Comparison of ENCODE assay signal across 23 cellular contexts in the genomic region with DNA sequence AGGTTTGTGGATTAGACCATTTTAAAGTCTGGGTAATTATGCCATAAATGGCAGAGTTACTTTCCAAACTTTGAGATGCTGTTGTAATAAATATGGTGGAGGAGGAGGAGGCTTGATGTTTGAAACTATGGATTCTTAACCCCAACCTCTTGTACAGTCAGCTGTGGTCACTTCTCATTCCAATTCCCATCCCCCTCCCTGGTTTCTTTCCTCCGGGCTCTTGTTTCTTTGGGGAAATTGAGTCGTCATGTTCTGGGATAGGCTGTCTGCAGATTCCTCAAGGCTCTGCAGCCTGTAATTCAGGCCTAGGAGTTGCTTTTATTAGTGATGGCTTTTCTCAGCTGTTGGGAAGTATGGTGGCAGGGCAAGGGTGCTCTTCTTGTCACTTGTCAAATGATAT. TPM values are rescaled to one million over a fixed set of nuclear protein-coding genes. Genes with fewer than 3 reads are reported as not detected.
DNase-seq lines count a peak whose midpoint lies in the region; ATAC-seq and TF ChIP-seq lines count a peak whose summit lies in the region.
"Had no signal": no experiment of that assay in that cellular context is flagged by ENCODE, and none has a peak within 500 bp of the region (broad histone marks: within the 10 kb centered on the region; RNA-seq: fewer than 3 reads in every experiment).

No MANE protein-coding gene starts in this region.

- no peaks in the 10 kb centered on the region; the same call in 1 of the 2 replicates for H4K20me1 ChIP-seq in PC-9 (ENCODE audit: insufficient read depth)

- TSS peak; percentile 29 for BruUV-seq in Caco-2 (replicated peaks; lab: Mats Ljungman, UMichigan)
- BruUV-seq in PC-9 (replicated peaks; lab: Mats Ljungman, UMichigan), result no TSS peak

- peaks cover 14% of the 10 kb centered on the region for H3K36me3 Mint-ChIP-seq in Caco-2 (ENCODE audit: insufficient read depth, unreplicated experiment)
- H3K36me3 Mint-ChIP-seq in osteocyte (ENCODE audit: unreplicated experiment), result peaks cover 10% of the 10 kb centered on the region
- no peaks in the 10 kb centered on the region for H3K36me3 Mint-ChIP-seq in activated CD4-positive, alpha-beta memory T cell treated with anti-CD3 and anti-CD28 coated beads, Interleukin-2, amount 10 ng/mL, durations not matched to agents 7 days and 5 days (ENCODE audit: low read depth)
- H3K36me3 Mint-ChIP-seq: activated naive CD8-positive, alpha-beta T cell treated with anti-CD3 and anti-CD28 coated beads for 36 hours had no signal

- peaks cover 14% of the 10 kb centered on the region for H3F3A ChIP-seq in PC-9 (ENCODE audit: insufficient read depth, low read depth)

- no peak for ATAC-seq in GM18505 (IDR thresholded peaks at IDR 0.05; ENCODE audit: unreplicated experiment)
- ATAC-seq: heart left ventricle had no signal

- H3K4me3 Mint-ChIP-seq in Caco-2 (ENCODE audit: unreplicated experiment) (peak overlapping the region; percentile 19), osteocyte (ENCODE audit: unreplicated experiment) (peak overlapping the region; percentile 3)
- H3K4me3 Mint-ChIP-seq in activated CD4-positive, alpha-beta memory T cell treated with anti-CD3 and anti-CD28 coated beads, Interleukin-2, amount 10 ng/mL, durations not matched to agents 7 days and 5 days, result no peak overlapping the region
- H3K4me3 Mint-ChIP-seq: activated CD4-positive, alpha-beta T cell treated with anti-CD3 and anti-CD28 coated beads, Interleukin-2, amount 10 ng/mL, durations not matched to agents 24 days and 14 days; activated naive CD8-positive, alpha-beta T cell treated with anti-CD3 and anti-CD28 coated beads for 36 hours; activated T-cell treated with anti-CD3 and anti-CD28 coated beads, Interleukin-2, amount 50 U/mL, for 24 hours had no signal

- H3K27me3 ChIP-seq in Caco-2 (replicated peaks; ENCODE audit: control insufficient read depth, insufficient read depth, low read length) (no peaks in the 10 kb centered on the region), PC-9 (ENCODE audit: insufficient read depth, low read depth) (no peaks in the 10 kb centered on the region), SJCRH30 (no peaks in the 10 kb centered on the region)
- H3K27me3 ChIP-seq: BE2C, SJSA1 had no signal

- DNase-seq in Caco-2 (no peak), PC-9 (no peak), fibroblast of peridontal ligament (ENCODE audit: extremely low read depth) (peak; percentile 74), osteocyte (ENCODE audit: extremely low spot score, unreplicated experiment) (no peak), SJCRH30 (no peak), coronary artery (ENCODE audit: low spot score) (no peak)
- no peak for DNase-seq in activated CD4-positive, alpha-beta memory T cell treated with anti-CD3 and anti-CD28 coated beads, Interleukin-2, amount 10 ng/mL, durations not matched to agents 7 days and 5 days
- DNase-seq: activated CD4-positive, alpha-beta T cell treated with anti-CD3 and anti-CD28 coated beads, Interleukin-2, amount 10 ng/mL, durations not matched to agents 24 days and 14 days; activated naive CD8-positive, alpha-beta T cell treated with anti-CD3 and anti-CD28 coated beads for 36 hours; activated T-cell treated with anti-CD3 and anti-CD28 coated beads, Interleukin-2, amount 50 U/mL, for 24 hours; BE2C; cerebellar nuclear complex; DMS53; heart left ventricle; kidney glomerular epithelial cell; NCI-H1105 treated with DMSO at 0.1 percent for 48 hours; retina; stimulated activated CD4-positive, alpha-beta T cell treated with anti-CD3 and anti-CD28 coated beads, Interleukin-4, amount 100 ng/mL, for 1 hour; T-helper 9 cell had no signal

- H3K4me3 ChIP-seq in Caco-2 (ENCODE audit: low read depth, low read length) (no peak overlapping the region), PC-9 (no peak overlapping the region), SJCRH30 (no peak overlapping the region), coronary artery (no peak overlapping the region)
- H3K4me3 ChIP-seq: heart left ventricle, SJSA1 had no signal

- CTCF ChIA-PET in Caco-2 (lab: Charles Lee) (interaction anchor here (0.7 kb wide), 1 partner anchor 114 kb away, joined by 3 read pairs; no protein-coding TSS in a partner anchor), PC-9 (lab: Charles Lee) (no interaction called here)
- CTCF ChIA-PET in activated CD4-positive, alpha-beta memory T cell treated with anti-CD3 and anti-CD28 coated beads, Interleukin-2, amount 10 ng/mL, durations not matched to agents 7 days and 5 days (lab: Charles Lee), result no interaction called here

- H3K27ac ChIP-seq in PC-9 (no peak overlapping the region), SJCRH30 (no peak overlapping the region), coronary artery (no peak overlapping the region)
- H3K27ac ChIP-seq: heart left ventricle, KMS-11, SJSA1 had no signal

- TF ChIP-seq POLR2A in GM18505 (IDR thresholded peaks at IDR 0.05; ENCODE audit: borderline replicate concordance, extremely low read depth, insufficient read depth, insufficient read length), result no peak

- TF ChIP-seq CTCF in Caco-2 (IDR thresholded peaks at IDR 0.05; ENCODE audit: insufficient read depth in 1 of 2, low read depth in 1 of 2, low read length in 1 of 2, severe bottlenecking in 1 of 2, unreplicated experiment in 1 of 2) (no peak), PC-9 (conservative IDR thresholded peaks at IDR 0.05) (no peak), osteocyte (IDR thresholded peaks at IDR 0.05) (no peak), coronary artery (IDR thresholded peaks at IDR 0.05) (no peak)

- H3K9me3 ChIP-seq in Caco-2 (no peaks in the 10 kb centered on the region), PC-9 (ENCODE audit: insufficient read depth, low read depth) (no peaks in the 10 kb centered on the region), SJCRH30 (replicated peaks) (no peaks in the 10 kb centered on the region)
- H3K9me3 ChIP-seq: BE2C, heart left ventricle, SJSA1 had no signal

- peaks cover 17% of the 10 kb centered on the region for H3K4me1 Mint-ChIP-seq in Caco-2 (ENCODE audit: low read depth, unreplicated experiment)
- peaks cover 45% of the 10 kb centered on the region for H3K4me1 Mint-ChIP-seq in osteocyte (ENCODE audit: unreplicated experiment)
- H3K4me1 Mint-ChIP-seq in activated CD4-positive, alpha-beta memory T cell treated with anti-CD3 and anti-CD28 coated beads, Interleukin-2, amount 10 ng/mL, durations not matched to agents 7 days and 5 days, result peaks cover 3% of the 10 kb centered on the region

- peaks cover 2% of the 10 kb centered on the region; the same call in 1 of the 2 replicates for H3K36me3 ChIP-seq in Caco-2 (ENCODE audit: control insufficient read depth, insufficient read depth, low read length)
- H3K36me3 ChIP-seq in PC-9 (ENCODE audit: low read depth), result no peaks in the 10 kb centered on the region
- no peaks in the 10 kb centered on the region for H3K36me3 ChIP-seq in SJCRH30

- POLR2A ChIA-PET in Caco-2 (lab: Charles Lee) (no interaction called here), PC-9 (lab: Charles Lee; ENCODE audit: unreplicated experiment) (no interaction called here)
- POLR2A ChIA-PET in activated CD4-positive, alpha-beta memory T cell treated with anti-CD3 and anti-CD28 coated beads, Interleukin-2, amount 10 ng/mL, durations not matched to agents 7 days and 5 days (lab: Charles Lee), result no interaction called here

- no peaks in the 10 kb centered on the region for H3K9me2 ChIP-seq in PC-9 (ENCODE audit: insufficient read depth)

- H3K9me3 Mint-ChIP-seq in Caco-2 (ENCODE audit: unreplicated experiment) (no peaks in the 10 kb centered on the region), osteocyte (ENCODE audit: unreplicated experiment) (no peaks in the 10 kb centered on the region)
- H3K9me3 Mint-ChIP-seq in activated CD4-positive, alpha-beta memory T cell treated with anti-CD3 and anti-CD28 coated beads, Interleukin-2, amount 10 ng/mL, durations not matched to agents 7 days and 5 days, result no peaks in the 10 kb centered on the region
- H3K9me3 Mint-ChIP-seq: activated CD4-positive, alpha-beta T cell treated with anti-CD3 and anti-CD28 coated beads, Interleukin-2, amount 10 ng/mL, durations not matched to agents 24 days and 14 days; activated naive CD8-positive, alpha-beta T cell treated with anti-CD3 and anti-CD28 coated beads for 36 hours; activated T-cell treated with anti-CD3 and anti-CD28 coated beads, Interleukin-2, amount 50 U/mL, for 24 hours; H9 had no signal

- H3K4me2 ChIP-seq in PC-9, result peak overlapping the region; percentile 89; the same call in 1 of the 2 replicates
- H3K4me2 ChIP-seq: KMS-11 had no signal

- peaks cover 69% of the 10 kb centered on the region for H3K79me2 ChIP-seq in PC-9 (ENCODE audit: low read depth)

- H2AFZ ChIP-seq in PC-9, result no peak overlapping the region

- intact Hi-C loops in Caco-2 (cut with micrococcal nuclease; ENCODE audit: unreplicated experiment) (no loop called here), PC-9 (cut with micrococcal nuclease; ENCODE audit: unreplicated experiment) (no loop called here)

- H3K27ac Mint-ChIP-seq in Caco-2 (ENCODE audit: unreplicated experiment) (no peak overlapping the region), osteocyte (ENCODE audit: unreplicated experiment) (peak overlapping the region; percentile 58)
- H3K27ac Mint-ChIP-seq in activated CD4-positive, alpha-beta memory T cell treated with anti-CD3 and anti-CD28 coated beads, Interleukin-2, amount 10 ng/mL, durations not matched to agents 7 days and 5 days, result no peak overlapping the region
- H3K27ac Mint-ChIP-seq: activated CD4-positive, alpha-beta T cell treated with anti-CD3 and anti-CD28 coated beads, Interleukin-2, amount 10 ng/mL, durations not matched to agents 24 days and 14 days; activated naive CD8-positive, alpha-beta T cell treated with anti-CD3 and anti-CD28 coated beads for 36 hours; activated T-cell treated with anti-CD3 and anti-CD28 coated beads, Interleukin-2, amount 50 U/mL, for 24 hours; H9 had no signal

- H3K27me3 Mint-ChIP-seq in Caco-2 (ENCODE audit: insufficient read depth, unreplicated experiment) (no peaks in the 10 kb centered on the region), osteocyte (ENCODE audit: unreplicated experiment) (no peaks in the 10 kb centered on the region)
- peaks cover 49% of the 10 kb centered on the region for H3K27me3 Mint-ChIP-seq in activated CD4-positive, alpha-beta memory T cell treated with anti-CD3 and anti-CD28 coated beads, Interleukin-2, amount 10 ng/mL, durations not matched to agents 7 days and 5 days

- H3K4me1 ChIP-seq in Caco-2, result peaks cover 21% of the 10 kb centered on the region; the same call in 1 of the 2 replicates
- peaks cover 13% of the 10 kb centered on the region for H3K4me1 ChIP-seq in PC-9 (replicated peaks; ENCODE audit: insufficient read depth)
- H3K4me1 ChIP-seq in SJCRH30, result peaks cover 5% of the 10 kb centered on the region; the same call in 1 of the 2 replicates

RNA-seq across cellular contexts. Expression of gene PTK7, which starts 2.5 kb away (rescaled TPM):
- total RNA-seq in Caco-2 (2022) (175 and 180 TPM in 2 replicates), PC-9 (2021) (106 and 110 TPM in 2 replicates), osteocyte (183 and 189 TPM in 2 replicates)
- total RNA-seq in SJCRH30 (2014; rRNA removed; shearing (Covaris generic)), result 84.2 and 88.3 TPM in 2 replicates
- total RNA-seq in activated CD4-positive, alpha-beta memory T cell treated with anti-CD3 and anti-CD28 coated beads, Interleukin-2, amount 10 ng/mL, durations not matched to agents 7 days and 5 days, result under 1 TPM; 0.23 to 0.35 TPM

RNA-seq across cellular contexts. Expression of gene KLC4, which starts 19.2 kb away (rescaled TPM):
- total RNA-seq in Caco-2 (2022) (47.7 and 52.7 TPM in 2 replicates), PC-9 (2021) (46.2 and 46.7 TPM in 2 replicates), osteocyte (39.0 and 44.5 TPM in 2 replicates)
- total RNA-seq in SJCRH30 (2014; rRNA removed; shearing (Covaris generic)), result 10.5 and 13.2 TPM in 2 replicates
- total RNA-seq in activated CD4-positive, alpha-beta memory T cell treated with anti-CD3 and anti-CD28 coated beads, Interleukin-2, amount 10 ng/mL, durations not matched to agents 7 days and 5 days, result 10 to 100 TPM; 19.3 to 20.3 TPM

RNA-seq across cellular contexts. Expression of gene MRPL2, which starts 19.4 kb away (rescaled TPM):
- total RNA-seq in Caco-2 (2022) (123 and 124 TPM in 2 replicates), PC-9 (2021) (86.2 and 110 TPM in 2 replicates), osteocyte (50.7 and 55.2 TPM in 2 replicates)
- total RNA-seq in SJCRH30 (2014; rRNA removed; shearing (Covaris generic)), result 25.8 and 26.2 TPM in 2 replicates
- total RNA-seq in activated CD4-positive, alpha-beta memory T cell treated with anti-CD3 and anti-CD28 coated beads, Interleukin-2, amount 10 ng/mL, durations not matched to agents 7 days and 5 days, result 10 to 100 TPM; 46.8 to 57.8 TPM

RNA-seq across cellular contexts. Expression of gene CUL7, which starts 25.0 kb away (rescaled TPM):
- total RNA-seq in Caco-2 (2022) (25.3 and 26.7 TPM in 2 replicates), PC-9 (2021) (22.8 and 32.4 TPM in 2 replicates), osteocyte (59.9 and 62.3 TPM in 2 replicates)
- 14.8 and 15.2 TPM in 2 replicates for total RNA-seq in SJCRH30 (2014; rRNA removed; shearing (Covaris generic))
- total RNA-seq in activated CD4-positive, alpha-beta memory T cell treated with anti-CD3 and anti-CD28 coated beads, Interleukin-2, amount 10 ng/mL, durations not matched to agents 7 days and 5 days, result 10 to 100 TPM; 12.7 to 13.0 TPM

RNA-seq across cellular contexts. Expression of gene RRP36, which starts 57.2 kb away (rescaled TPM):
- 71.0 and 74.9 TPM in 2 replicates for total RNA-seq in Caco-2 (2022)
- 45.2 and 62.5 TPM in 2 replicates for total RNA-seq in PC-9 (2021)
- total RNA-seq in osteocyte, result 58.1 and 66.2 TPM in 2 replicates
- 95.4 and 95.8 TPM in 2 replicates for total RNA-seq in SJCRH30 (2014; rRNA removed; shearing (Covaris generic))
- total RNA-seq in activated CD4-positive, alpha-beta memory T cell treated with anti-CD3 and anti-CD28 coated beads, Interleukin-2, amount 10 ng/mL, durations not matched to agents 7 days and 5 days, result 10 to 100 TPM; 59.2 to 60.4 TPM

Comparison
In these comparisons a context has a peak if more than half of its experiments do, and no peak if none do; other contexts are left out.
1. RNA of gene PTK7, which starts 2.5 kb away (total RNA-seq): 183 to 189 TPM in osteocyte, 175 to 180 TPM in Caco-2, 106 to 110 TPM in PC-9 and 84.2 to 88.3 TPM in SJCRH30; 0.23 to 0.35 TPM in activated CD4-positive, alpha-beta memory T cell treated with anti-CD3 and anti-CD28 coated beads, Interleukin-2, amount 10 ng/mL, durations not matched to agents 7 days and 5 days; every median in the first group is over 10 times any median in the second.